18 cellular contexts compared by ENCODE assay signal in genomic region chr12:16454481-16454880, GRCh38.
"Had no signal": no experiment of that assay in that cellular context is flagged by ENCODE, and none has a peak within 500 bp of the region (broad histone marks: within the 10 kb centered on the region; RNA-seq: fewer than 3 reads in every experiment).

No MANE protein-coding gene starts in this region.

- FAIRE-seq: TTC549 had no signal

- H3K27ac ChIP-seq: body of pancreas, esophagus muscularis mucosa, heart left ventricle, left ventricle myocardium inferior, testis had no signal

- H3K4me1 Mint-ChIP-seq: activated B cell treated with CpG ODN at 0.5 μM for 24 hours; activated CD4-positive, alpha-beta T cell treated with anti-CD3 and anti-CD28 coated beads, Interleukin-2, amount 10 ng/mL, durations not matched to agents 24 days and 14 days; activated naive CD8-positive, alpha-beta T cell treated with anti-CD3 and anti-CD28 coated beads, Interleukin-2, amount 50 U/mL, for 24 hours; stimulated activated naive CD8-positive, alpha-beta T cell treated with anti-CD3 and anti-CD28 coated beads, Interleukin-15, amount 100 ng/mL, for 72 hours; T-helper 17 cell had no signal

- H3K27me3 Mint-ChIP-seq: activated B cell treated with CpG ODN at 0.5 μM for 24 hours; activated CD4-positive, alpha-beta T cell treated with anti-CD3 and anti-CD28 coated beads, Interleukin-2, amount 10 ng/mL, durations not matched to agents 24 days and 14 days; activated naive CD8-positive, alpha-beta T cell treated with anti-CD3 and anti-CD28 coated beads, Interleukin-2, amount 50 U/mL, for 24 hours; stimulated activated naive CD8-positive, alpha-beta T cell treated with anti-CD3 and anti-CD28 coated beads, Interleukin-15, amount 100 ng/mL, for 72 hours; T-helper 17 cell had no signal

- H3K4me3 ChIP-seq: body of pancreas, esophagus muscularis mucosa, heart left ventricle, left ventricle myocardium inferior, testis had no signal

- H3K4me1 ChIP-seq: body of pancreas, esophagus muscularis mucosa, heart left ventricle, left ventricle myocardium inferior, testis had no signal

- ATAC-seq: activated naive CD8-positive, alpha-beta T cell treated with anti-CD3 and anti-CD28 coated beads, Interleukin-2, amount 50 U/mL, for 24 hours; body of pancreas; heart left ventricle; stimulated activated naive CD8-positive, alpha-beta T cell treated with anti-CD3 and anti-CD28 coated beads, Interleukin-15, amount 100 ng/mL, for 72 hours; T-helper 17 cell had no signal

- H3K9me3 Mint-ChIP-seq: activated CD4-positive, alpha-beta T cell treated with anti-CD3 and anti-CD28 coated beads, Interleukin-2, amount 10 ng/mL, durations not matched to agents 24 days and 14 days; nephron progenitor cell had no signal

- DNase-seq: activated B cell treated with CpG ODN at 0.5 μM for 24 hours; activated CD4-positive, alpha-beta T cell treated with anti-CD3 and anti-CD28 coated beads, Interleukin-2, amount 10 ng/mL, durations not matched to agents 24 days and 14 days; activated naive CD4-positive, alpha-beta T cell treated with Interleukin-2 at 50 U/mL for 16 hours; activated naive CD8-positive, alpha-beta T cell treated with anti-CD3 and anti-CD28 coated beads, Interleukin-2, amount 50 U/mL, for 24 hours; body of pancreas; cerebellar nuclear complex; foreskin melanocyte; heart left ventricle; islet precursor cell; left ventricle myocardium inferior; nephron progenitor cell; stimulated activated CD4-positive, alpha-beta T cell treated with anti-CD3 and anti-CD28 coated beads, Interleukin-15, amount 100 ng/mL, for 24 hours; stimulated activated CD4-positive, alpha-beta T cell treated with anti-CD3 and anti-CD28 coated beads, Interleukin-4, amount 100 ng/mL, for 24 hours; stimulated activated naive CD8-positive, alpha-beta T cell treated with anti-CD3 and anti-CD28 coated beads, Interleukin-15, amount 100 ng/mL, for 72 hours; T-helper 17 cell; testis had no signal

- H3K9me3 ChIP-seq: body of pancreas, esophagus muscularis mucosa, heart left ventricle, left ventricle myocardium inferior, testis had no signal

- H3K27ac Mint-ChIP-seq: activated B cell treated with CpG ODN at 0.5 μM for 24 hours; activated CD4-positive, alpha-beta T cell treated with anti-CD3 and anti-CD28 coated beads, Interleukin-2, amount 10 ng/mL, durations not matched to agents 24 days and 14 days; activated naive CD8-positive, alpha-beta T cell treated with anti-CD3 and anti-CD28 coated beads, Interleukin-2, amount 50 U/mL, for 24 hours; nephron progenitor cell; stimulated activated naive CD8-positive, alpha-beta T cell treated with anti-CD3 and anti-CD28 coated beads, Interleukin-15, amount 100 ng/mL, for 72 hours; T-helper 17 cell had no signal

- H3K4me3 Mint-ChIP-seq: activated B cell treated with CpG ODN at 0.5 μM for 24 hours; activated CD4-positive, alpha-beta T cell treated with anti-CD3 and anti-CD28 coated beads, Interleukin-2, amount 10 ng/mL, durations not matched to agents 24 days and 14 days; activated naive CD8-positive, alpha-beta T cell treated with anti-CD3 and anti-CD28 coated beads, Interleukin-2, amount 50 U/mL, for 24 hours; nephron progenitor cell; stimulated activated naive CD8-positive, alpha-beta T cell treated with anti-CD3 and anti-CD28 coated beads, Interleukin-15, amount 100 ng/mL, for 72 hours; T-helper 17 cell had no signal

- H3K27me3 ChIP-seq: body of pancreas, esophagus muscularis mucosa, heart left ventricle, testis had no signal

- H3K36me3 ChIP-seq: esophagus muscularis mucosa, heart left ventricle, left ventricle myocardium inferior had no signal
